In the genomic region with DNA sequence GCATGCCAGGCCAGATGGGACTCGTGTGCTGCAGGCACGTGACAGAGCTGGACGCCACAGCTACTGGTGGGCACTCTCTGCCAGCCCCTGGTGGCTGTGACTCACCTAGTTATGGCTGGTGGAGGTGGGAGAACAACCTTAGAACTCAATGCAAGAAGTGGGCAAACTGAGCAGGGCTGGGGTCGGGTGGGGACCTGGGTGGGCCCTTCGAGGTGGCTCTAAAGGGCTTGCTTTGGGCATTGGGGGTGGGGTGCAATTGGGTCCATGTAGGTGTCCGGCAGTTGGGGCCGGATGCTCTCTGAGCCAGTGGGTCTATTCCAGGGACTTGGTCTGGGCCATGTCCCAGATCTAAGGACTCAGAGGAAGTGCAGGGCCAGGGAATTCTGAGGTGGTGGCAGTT, we compare ENCODE assay signal across 33 cellular contexts. TPM values are rescaled to one million over a fixed set of nuclear protein-coding genes. Genes with fewer than 3 reads are reported as not detected.
"Had no signal": no experiment of that assay in that cellular context is flagged by ENCODE, and none has a peak within 500 bp of the region (broad histone marks: within the 10 kb centered on the region; RNA-seq: fewer than 3 reads in every experiment).

No MANE protein-coding gene starts in this region.

- H3K4me3 Mint-ChIP-seq: immature natural killer cell, memory B cell had no signal

- H3K27ac Mint-ChIP-seq: immature natural killer cell, memory B cell had no signal

- H3K4me3 ChIP-seq: coronary artery, dorsolateral prefrontal cortex, esophagus squamous epithelium, gastrocnemius medialis, heart right ventricle, left lung, lung had no signal

- H3K4me1 ChIP-seq: esophagus squamous epithelium, gastrocnemius medialis, heart right ventricle, left lung had no signal

- H3K36me3 Mint-ChIP-seq: memory B cell had no signal

- H3K9me3 ChIP-seq: esophagus squamous epithelium, gastrocnemius medialis, heart right ventricle, left lung had no signal

- DNase-seq: dermis blood vessel endothelial cell; dorsolateral prefrontal cortex; effector CD4-positive, alpha-beta T cell; effector memory CD4-positive, alpha-beta T cell; erythroblast; esophagus squamous epithelium; foreskin fibroblast; foreskin melanocyte; gastrocnemius medialis; glutamatergic neuron; head of caudate nucleus; heart right ventricle; hippocampal formation; immature natural killer cell; left cardiac atrium; left lung; left ventricle myocardium superior; mammary epithelial cell; mesendoderm; midbrain had no signal

- FAIRE-seq: colon, endometrium, keratinocyte had no signal

- H3K27ac ChIP-seq: coronary artery, dorsolateral prefrontal cortex, epithelial cell of prostate, esophagus squamous epithelium, gastrocnemius medialis, heart right ventricle, left lung had no signal

- H3K36me3 ChIP-seq: esophagus squamous epithelium, gastrocnemius medialis, heart right ventricle, left lung had no signal

- ATAC-seq: esophagus mucosa, gastrocnemius medialis, heart right ventricle, left cardiac atrium, left lung, left ventricle myocardium superior had no signal

- H3K4me1 Mint-ChIP-seq: immature natural killer cell, memory B cell had no signal

RNA-seq across cellular contexts. Expression of a gene that starts 5.1 kb away (rescaled TPM):
- total RNA-seq: dermis blood vessel endothelial cell, dorsolateral prefrontal cortex, esophagus mucosa, esophagus squamous epithelium, gastrocnemius medialis, glomerular endothelial cell, heart right ventricle, kidney epithelial cell, left cardiac atrium, left lung, left ventricle myocardium superior, lung, mammary epithelial cell, mononuclear cell, mucosa of gallbladder had no signal
- polyA plus RNA-seq: heart right ventricle, immature natural killer cell, lung, mammary epithelial cell had no signal

RNA-seq across cellular contexts. Expression of a gene that starts 38.4 kb away (rescaled TPM):
- total RNA-seq: dermis blood vessel endothelial cell, dorsolateral prefrontal cortex, esophagus squamous epithelium, gastrocnemius medialis, glomerular endothelial cell, heart right ventricle, kidney epithelial cell, left cardiac atrium, left lung, left ventricle myocardium superior, lung, mononuclear cell, mucosa of gallbladder had no signal
- polyA plus RNA-seq: heart right ventricle, immature natural killer cell, lung had no signal

RNA-seq across cellular contexts. Expression of a gene that starts 46.9 kb away (rescaled TPM):
- total RNA-seq: dermis blood vessel endothelial cell, dorsolateral prefrontal cortex, esophagus mucosa, esophagus squamous epithelium, glomerular endothelial cell, heart right ventricle, kidney epithelial cell, left cardiac atrium, left lung, left ventricle myocardium superior, lower leg skin, mammary epithelial cell had no signal
- polyA plus RNA-seq: heart right ventricle, immature natural killer cell, keratinocyte, lung, mammary epithelial cell had no signal
